8 cellular contexts compared by ENCODE assay signal in genomic region chr19:46115396-46116109, GRCh38. TPM values are rescaled to one million over a fixed set of nuclear protein-coding genes. Genes with fewer than 3 reads are reported as not detected.
A peak's percentile ranks its signal among the peaks of the same experiment; 100 is the strongest.
DNase-seq lines count a peak whose midpoint lies in the region; ATAC-seq and TF ChIP-seq lines count a peak whose summit lies in the region.

No MANE protein-coding gene starts in this region.

- H3K27me3 Mint-ChIP-seq in brain: peaks cover 10% of the 10 kb centered on the region
- no peaks in the 10 kb centered on the region for H3K27me3 Mint-ChIP-seq in Caco-2 (ENCODE audit: insufficient read depth, unreplicated experiment)
- H3K27me3 Mint-ChIP-seq in chondrocyte (ENCODE audit: low read depth): peaks cover 33% of the 10 kb centered on the region

- TF ChIP-seq CTCF in brain (conservative IDR thresholded peaks at IDR 0.05) (no peak), WERI-Rb-1 (IDR thresholded peaks at IDR 0.05; ENCODE audit: low read depth, low read length) (no peak), thyroid gland (IDR thresholded peaks at IDR 0.05) (no peak), Caco-2 (IDR thresholded peaks at IDR 0.05; ENCODE audit: insufficient read depth in 1 of 2, low read depth in 1 of 2, low read length in 1 of 2, severe bottlenecking in 1 of 2, unreplicated experiment in 1 of 2) (no peak), chondrocyte (IDR thresholded peaks at IDR 0.05) (no peak)

- no TSS peak for BruUV-seq in Caco-2 (replicated peaks; lab: Mats Ljungman, UMichigan)

- H3K27ac ChIP-seq in WERI-Rb-1 (no peak overlapping the region), thyroid gland (no peak overlapping the region)

- peaks cover 0 to 6% (median 0%) of the 10 kb centered on the region in 5 experiments for H3K9me3 Mint-ChIP-seq in brain
- H3K9me3 Mint-ChIP-seq in Caco-2 (ENCODE audit: unreplicated experiment): no peaks in the 10 kb centered on the region
- peaks cover 4% of the 10 kb centered on the region for H3K9me3 Mint-ChIP-seq in chondrocyte (ENCODE audit: low read depth)

- DNase-seq in NCI-H146 treated with DMSO at 0.1 percent for 48 hours (lab: John Stamatoyannopoulos, UW; ENCODE audit: unreplicated experiment) (peak; percentile 15), WERI-Rb-1 (no peak), thyroid gland (no peak), Caco-2 (no peak), chondrocyte (ENCODE audit: low spot score) (no peak)
- DNase-seq in stimulated activated CD4-positive, alpha-beta T cell treated with anti-CD3 and anti-CD28 coated beads, Interleukin-12 subunit alpha, Interleukin-12 subunit beta, amount 100 ng/mL, for 48 hours (ENCODE audit: low read depth in 2 of 3, low spot score in 1 of 3): peak; percentile 57 to 58 (median 57)

- TF ChIP-seq POLR2A in thyroid gland (IDR thresholded peaks at IDR 0.05): no peak

- no peaks in the 10 kb centered on the region for H3K4me1 ChIP-seq in thyroid gland
- no peaks in the 10 kb centered on the region for H3K4me1 ChIP-seq in Caco-2

- H3K4me3 Mint-ChIP-seq in brain (peak overlapping the region in 2 of 5 experiments; percentile 2 to 39), Caco-2 (ENCODE audit: unreplicated experiment) (no peak overlapping the region), chondrocyte (ENCODE audit: unreplicated experiment) (no peak overlapping the region)

- H3K9me3 ChIP-seq in WERI-Rb-1 (ENCODE audit: severe bottlenecking) (no peaks in the 10 kb centered on the region), thyroid gland (no peaks in the 10 kb centered on the region), Caco-2 (no peaks in the 10 kb centered on the region)

- 64 to 71% methylated on average over 9 of the region's 9 CpGs for WGBS in thyroid gland, 2 donors

- POLR2A ChIA-PET in Caco-2 (lab: Charles Lee): no interaction called here

- no peaks in the 10 kb centered on the region for H3K27me3 ChIP-seq in WERI-Rb-1 (ENCODE audit: insufficient read depth, low read depth, severe bottlenecking)
- H3K27me3 ChIP-seq in thyroid gland: no peaks in the 10 kb centered on the region
- no peaks in the 10 kb centered on the region for H3K27me3 ChIP-seq in Caco-2 (replicated peaks; ENCODE audit: control insufficient read depth, insufficient read depth, low read length)

- H3K4me3 ChIP-seq in WERI-Rb-1 (ENCODE audit: low read depth, low read length) (no peak overlapping the region), thyroid gland (replicated peaks in 1 of 3) (no peak overlapping the region), Caco-2 (ENCODE audit: low read depth, low read length) (no peak overlapping the region)

- H3K27ac Mint-ChIP-seq in brain: peak overlapping the region in 3 of 5 experiments; percentile 71 to 92 (median 86)
- H3K27ac Mint-ChIP-seq in Caco-2 (ENCODE audit: unreplicated experiment): no peak overlapping the region
- H3K27ac Mint-ChIP-seq in chondrocyte (ENCODE audit: unreplicated experiment): no peak overlapping the region

- intact Hi-C loops in thyroid gland (cut with DNase I): no loop called here
- intact Hi-C loops in Caco-2 (cut with micrococcal nuclease; ENCODE audit: unreplicated experiment): no loop called here

- CTCF ChIA-PET in Caco-2 (lab: Charles Lee): interaction anchor here (0.7 to 0.9 kb wide), 2 partner anchors 38 to 509 kb away, joined by 3 read pairs; partner anchors contain the start of gene PTGIR

- no peaks in the 10 kb centered on the region for H3K36me3 ChIP-seq in WERI-Rb-1
- no peaks in the 10 kb centered on the region for H3K36me3 ChIP-seq in thyroid gland
- no peaks in the 10 kb centered on the region for H3K36me3 ChIP-seq in Caco-2 (ENCODE audit: control insufficient read depth, insufficient read depth, low read length)

- H3K4me1 Mint-ChIP-seq in brain (peaks cover 23% of the 10 kb centered on the region), Caco-2 (ENCODE audit: low read depth, unreplicated experiment) (no peaks in the 10 kb centered on the region), chondrocyte (ENCODE audit: low read depth) (peaks cover 17% of the 10 kb centered on the region)

- ATAC-seq in GM21529 (IDR thresholded peaks at IDR 0.05; ENCODE audit: unreplicated experiment): peak; percentile 72

- H3K36me3 Mint-ChIP-seq in brain: no peaks in the 10 kb centered on the region
- H3K36me3 Mint-ChIP-seq in Caco-2 (ENCODE audit: insufficient read depth, unreplicated experiment): no peaks in the 10 kb centered on the region
- H3K36me3 Mint-ChIP-seq in chondrocyte (ENCODE audit: low read depth): peaks cover 3% of the 10 kb centered on the region

RNA-seq across cellular contexts. Expression of gene IGFL3, which starts 8.9 kb away (rescaled TPM):
- polyA plus RNA-seq in brain (ENCODE audit: insufficient read depth, low read depth, low replicate concordance): not detected
- total RNA-seq in thyroid gland (not detected), Caco-2 (2022) (0.53 TPM in 1 of 2 replicates, not detected in the other), chondrocyte (0.70 to 1.1 TPM in 2 of 3 replicates, not detected in the other)

RNA-seq across cellular contexts. Expression of gene IGFL2, which starts 32.5 kb away (rescaled TPM):
- polyA plus RNA-seq in brain (ENCODE audit: insufficient read depth, low read depth, low replicate concordance): not detected
- total RNA-seq in thyroid gland (not detected), Caco-2 (2022) (57.7 and 64.7 TPM in 2 replicates), chondrocyte (0.55 to 1.3 TPM (median 0.64 TPM) in 3 replicates)

Comparison
In these comparisons a context has a peak if more than half of its experiments do, and no peak if none do; other contexts are left out.
1. DNase-seq: peak in NCI-H146 treated with DMSO at 0.1 percent for 48 hours (single experiment) and stimulated activated CD4-positive, alpha-beta T cell treated with anti-CD3 and anti-CD28 coated beads, Interleukin-12 subunit alpha, Interleukin-12 subunit beta, amount 100 ng/mL, for 48 hours (3 of 3); none in WERI-Rb-1 (single experiment), thyroid gland (0 of 2), Caco-2 (0 of 2) and chondrocyte (single experiment).
2. H3K27ac Mint-ChIP-seq: peak in brain (3 of 5); none in Caco-2 (single experiment) and chondrocyte (single experiment).
3. RNA of gene IGFL2, which starts 32.5 kb away (total RNA-seq): 57.7 to 64.7 TPM in Caco-2; 0.55 to 1.3 TPM in chondrocyte and not detected in thyroid gland; every median in the first group is over 10 times any median in the second.